ENCODE assay signal across 1 cellular context in genomic region chr3:46586738-46587246, GRCh38.
TF ChIP-seq lines count a peak whose summit lies in the region.

No MANE protein-coding gene starts in this region.

TF ChIP-seq in WTC11, 78 proteins besides CTCF, POLR2A, EP300 and RAD21 (continued from another document):
- TF ChIP-seq MAX (CRISPR knock-in tag; IDR thresholded peaks at IDR 0.05) (peak; percentile 11; the same call in 1 of the 2 replicates), ATF1 (CRISPR knock-in tag; IDR thresholded peaks at IDR 0.05) (no peak), SMAD3 (CRISPR knock-in tag; IDR thresholded peaks at IDR 0.05; ENCODE audit: borderline replicate concordance) (no peak), AR (CRISPR knock-in tag; IDR thresholded peaks at IDR 0.05) (peak; percentile 21; the same call in 1 of the 2 replicates), RORB (CRISPR knock-in tag; IDR thresholded peaks at IDR 0.05) (no peak), ZBTB43 (CRISPR knock-in tag; IDR thresholded peaks at IDR 0.05) (no peak), ELF4 (CRISPR knock-in tag; IDR thresholded peaks at IDR 0.05; ENCODE audit: low read depth) (no peak), ZBTB21 (CRISPR knock-in tag; IDR thresholded peaks at IDR 0.05; ENCODE audit: borderline replicate concordance) (no peak), ERG (CRISPR knock-in tag; IDR thresholded peaks at IDR 0.05) (no peak; the same call in 1 of the 2 replicates), TEAD1 (CRISPR knock-in tag; IDR thresholded peaks at IDR 0.05) (no peak), ZNF263 (CRISPR knock-in tag; IDR thresholded peaks at IDR 0.05; ENCODE audit: low read depth) (peak; percentile 40; the same call in 1 of the 2 replicates)
